9 cellular contexts compared by ENCODE assay signal in the genomic region with DNA sequence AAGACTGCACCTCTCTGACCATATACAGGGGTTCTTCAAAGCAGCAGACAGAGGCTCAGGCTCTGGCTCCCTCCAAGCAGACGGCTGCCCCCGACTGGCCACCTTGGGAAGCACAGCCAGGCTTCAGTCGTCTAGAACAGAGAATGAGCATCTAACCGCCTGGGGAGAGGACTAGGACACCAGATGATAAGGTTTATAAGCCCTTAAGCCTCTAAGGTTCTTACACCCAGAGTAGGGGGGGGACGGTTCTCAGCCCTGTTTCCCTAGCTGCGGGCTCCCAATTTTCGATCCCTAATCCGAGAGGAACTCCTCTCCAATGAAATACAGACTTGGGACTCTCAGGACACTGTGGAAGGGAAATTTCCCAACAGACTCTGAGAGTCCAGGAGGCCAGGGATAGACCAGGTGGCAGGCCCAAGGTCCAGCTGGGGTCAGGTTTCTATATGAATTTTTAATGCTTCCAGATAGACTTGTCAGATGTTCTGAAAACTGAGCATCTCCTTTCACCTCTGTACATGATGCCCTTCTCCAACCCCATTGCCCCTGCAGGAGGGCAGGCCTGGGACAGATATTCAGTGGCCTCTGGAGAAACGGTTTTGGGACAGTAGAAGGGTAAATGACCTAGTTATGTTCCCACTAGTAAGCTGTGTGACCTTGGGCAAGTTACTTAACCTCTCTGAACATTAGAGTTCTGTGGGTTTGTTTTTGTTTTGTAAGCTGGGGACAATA. TPM values are rescaled to one million over a fixed set of nuclear protein-coding genes. Genes with fewer than 3 reads are reported as not detected.
A peak's percentile ranks its signal among the peaks of the same experiment; 100 is the strongest.
DNase-seq lines count a peak whose midpoint lies in the region; ATAC-seq, FAIRE-seq and TF ChIP-seq lines count a peak whose summit lies in the region.
"Had no signal": no experiment of that assay in that cellular context is flagged by ENCODE, and none has a peak within 500 bp of the region (broad histone marks: within the 10 kb centered on the region; RNA-seq: fewer than 3 reads in every experiment).

No MANE protein-coding gene starts in this region.

- intact Hi-C loops in CD4-positive, alpha-beta memory T cell (cut with micrococcal nuclease) = loop anchor here (1.0 kb wide), 1 partner anchor 23 kb away; no protein-coding TSS in a partner anchor
- intact Hi-C loops in GM12878 (cut with micrococcal nuclease; ENCODE audit: unreplicated experiment) = loop anchor here (1.0 kb wide), 1 partner anchor 23 kb away; no protein-coding TSS in a partner anchor

- no peaks in the 10 kb centered on the region for H3K9me3 Mint-ChIP-seq in CD4-positive, alpha-beta memory T cell

- H3K9me3 ChIP-seq in CD4-positive, alpha-beta memory T cell (ENCODE audit: control insufficient read depth in 1 of 2, low read length in 2 of 2) = no peaks in the 10 kb centered on the region
- no peaks in the 10 kb centered on the region for H3K9me3 ChIP-seq in GM12878 (replicated peaks; ENCODE audit: control insufficient read depth, insufficient read depth, low read length)

- CTCF ChIA-PET in CD4-positive, alpha-beta memory T cell (lab: Charles Lee; ENCODE audit: partially characterized antibody) = interaction anchor here (1.1 to 27.6 kb wide), 5 partner anchors 8 to 135 kb away, joined by 5 to 848 read pairs (median 39); a partner anchor contains a TSS
- CTCF ChIA-PET in GM12878 (lab: Yijun Ruan, JAX) = interaction anchor here (0.6 to 9.4 kb wide), 15 partner anchors 8 to 549 kb away, joined by 3 to 321 read pairs (median 5); a partner anchor contains a TSS

- H3K79me2 ChIP-seq in GM12878 (ENCODE audit: control insufficient read depth, insufficient read depth, low read length) = no peaks in the 10 kb centered on the region

- BruUV-seq in GM12878 (replicated peaks; lab: Mats Ljungman, UMichigan) = no TSS peak

- FAIRE-seq in GM12878 (lab: Jason Lieb, UNC) = peak; percentile 41

- H4K20me1 ChIP-seq in GM12878 (ENCODE audit: control insufficient read depth, insufficient read depth) = no peaks in the 10 kb centered on the region

- H3K4me1 Mint-ChIP-seq in CD4-positive, alpha-beta memory T cell = peaks cover 8 to 39% (median 16%) of the 10 kb centered on the region in 4 donors

- H3K4me1 ChIP-seq in CD4-positive, alpha-beta memory T cell (ENCODE audit: insufficient read depth, low read length) = peaks cover 17% of the 10 kb centered on the region
- peaks cover 26% of the 10 kb centered on the region for H3K4me1 ChIP-seq in GM12878 (ENCODE audit: control insufficient read depth, insufficient read depth, low read length)

- no peaks in the 10 kb centered on the region for H3K36me3 ChIP-seq in CD4-positive, alpha-beta memory T cell (ENCODE audit: insufficient read depth, low read length)
- peaks cover 0 to 2% of the 10 kb centered on the region in 2 experiments; a peak in 2 of 4 replicates for H3K36me3 ChIP-seq in GM12878 (ENCODE audit: control insufficient read depth in 2 of 2, insufficient read depth in 2 of 2, low read length in 1 of 2)

- H2AFZ ChIP-seq in GM12878 (ENCODE audit: control insufficient read depth, low read depth, low read length) = no peak overlapping the region

- no peak overlapping the region for H3K4me2 ChIP-seq in GM12878 (ENCODE audit: control insufficient read depth, insufficient read depth)

- H3K27me3 ChIP-seq in CD4-positive, alpha-beta memory T cell (ENCODE audit: insufficient read depth, low read length) = peaks cover 7% of the 10 kb centered on the region
- H3K27me3 ChIP-seq in GM12878 (replicated peaks in 1 of 2; ENCODE audit: control insufficient read depth in 2 of 2, insufficient read depth in 2 of 2, low read length in 1 of 2) = no peaks in the 10 kb centered on the region

- H3K4me3 Mint-ChIP-seq in CD4-positive, alpha-beta memory T cell = peak overlapping the region in 1 of 8 donors; percentile 57

- TF ChIP-seq CTCF in GM12878 (IDR thresholded peaks at IDR 0.05 in 2 of 3, conservative IDR thresholded peaks at IDR 0.05 in 1 of 3; ENCODE audit: control insufficient read depth in 2 of 3, extremely low read depth in 1 of 3, insufficient read depth in 1 of 3, low read depth in 3 of 3, low read length in 3 of 3) = peak; percentile 71 to 91 (median 86)

- H3K4me3 ChIP-seq in CD4-positive, alpha-beta memory T cell (ENCODE audit: low read length in 2 of 2) = no peak overlapping the region
- H3K4me3 ChIP-seq in GM12878 = no peak overlapping the region

- peak overlapping the region in 3 of 7 donors; percentile 46 to 73 (median 54) for H3K27ac Mint-ChIP-seq in CD4-positive, alpha-beta memory T cell

- peak; percentile 33 for ATAC-seq in GM21529 (IDR thresholded peaks at IDR 0.05; ENCODE audit: unreplicated experiment)
- peak; percentile 48 for ATAC-seq in GM12878
- no peak for ATAC-seq in GM21528 (IDR thresholded peaks at IDR 0.05; ENCODE audit: low FRiP score, unreplicated experiment)

- H3K27me3 Mint-ChIP-seq in CD4-positive, alpha-beta memory T cell = peaks cover 6 to 10% of the 10 kb centered on the region in 2 donors

- WGBS in GM12878 (ENCODE audit: insufficient coverage, insufficient replicate concordance, low lambda C conversion rate, missing lambda C conversion rate) = 28% methylated on average over 9 of the region's 9 CpGs

- SMC1A ChIA-PET in GM12878 (lab: Charles Lee; ENCODE audit: uncharacterized antibody, unreplicated experiment) = interaction anchor here (0.7 to 7.9 kb wide), 6 partner anchors 23 to 164 kb away, joined by 3 to 95 read pairs (median 4); no protein-coding TSS in a partner anchor

- H3K36me3 Mint-ChIP-seq in CD4-positive, alpha-beta memory T cell = peaks cover 7 to 14% of the 10 kb centered on the region in 2 donors

- TF ChIP-seq POLR2A in GM12878 (IDR thresholded peaks at IDR 0.05; ENCODE audit: low read depth, low read length) = no peak

- TF ChIP-seq RAD21 in GM12878 (IDR thresholded peaks at IDR 0.05; ENCODE audit: insufficient read depth, low read depth, low read length) = peak; percentile 59

- H3K9ac ChIP-seq in GM12878 (ENCODE audit: control insufficient read depth, insufficient read depth, low read length) = no peak overlapping the region

- in situ Hi-C loops in GM12878 (cut with MboI) = loop anchor here (5.0 to 25.0 kb wide), 2 partner anchors 133 to 643 kb away; no protein-coding TSS in a partner anchor

- POLR2A ChIA-PET in CD4-positive, alpha-beta memory T cell (lab: Charles Lee; ENCODE audit: partially characterized antibody) = interaction anchor here (1.9 kb wide), 1 partner anchor 20 kb away, joined by 5 read pairs; a partner anchor contains a TSS
- POLR2A ChIA-PET in GM12878 (lab: Charles Lee) = interaction anchor here (0.7 kb wide), 1 partner anchor 22 kb away, joined by 3 read pairs; no protein-coding TSS in a partner anchor

- TF ChIP-seq EP300 in GM12878 (IDR thresholded peaks at IDR 0.05; ENCODE audit: borderline replicate concordance in 1 of 2, control insufficient read depth in 1 of 2, low read depth in 2 of 2, low read length in 2 of 2) = no peak

- H3K27ac ChIP-seq in CD4-positive, alpha-beta memory T cell (ENCODE audit: low read depth, low read length) = no peak overlapping the region
- no peak overlapping the region for H3K27ac ChIP-seq in GM12878 (ENCODE audit: control insufficient read depth, insufficient read depth)

- RAD21 ChIA-PET in GM12878 (lab: Charles Lee; ENCODE audit: unreplicated experiment) = interaction anchor here (3.8 to 5.4 kb wide), 2 partner anchors 23 to 135 kb away, joined by 15 to 79 read pairs; no protein-coding TSS in a partner anchor

- peak; percentile 40 to 58 (median 41) for DNase-seq in CD4-positive, alpha-beta memory T cell
- DNase-seq in NCI-H1048 (lab: John Stamatoyannopoulos, UW) (peak; percentile 52), T1000 (lab: John Stamatoyannopoulos, UW) (peak; percentile 12), GM12878 (ENCODE audit: low read depth, low spot score) (no peak), kidney tubule cell (ENCODE audit: low spot score) (peak; percentile 57)
- peak; percentile 46 for DNase-seq in stimulated activated CD8-positive, alpha-beta memory T cell treated with anti-CD3 and anti-CD28 coated beads, Interleukin-12 subunit alpha, Interleukin-12 subunit beta, amount 100 ng/mL, for 1 hour (ENCODE audit: low read depth)

RNA-seq across cellular contexts. Expression of a gene that starts 20.2 kb away (rescaled TPM):
- under 1 TPM in 1 of 2 experiments, not detected in 1; 0.17 TPM for total RNA-seq in CD4-positive, alpha-beta memory T cell
- polyA plus RNA-seq in CD4-positive, alpha-beta memory T cell = under 1 TPM in 1 of 2 donors, not detected in 1; 0.40 TPM
- not detected in 2 replicates for total RNA-seq in GM12878 (2013; cell fraction: nucleolus; rRNA removed)
- total RNA-seq in GM12878 (2014; rRNA removed) (0.33 and 0.34 TPM in 2 replicates), GM12878 (2014; rRNA removed; fragmentation: Illumina TruSeq; extraction: Trizol) (not detected in 2 replicates), GM12878 (2021) (1.0 and 1.1 TPM in 2 replicates)
- polyA plus RNA-seq in GM12878 (2011; ENCODE audit: low read depth) = not detected
- polyA plus RNA-seq in GM12878 (2011; rRNA removed) (not detected in 2 replicates), GM12878 (2014; fragmentation: Illumina TruSeq; extraction: Trizol) (not detected in 2 replicates), GM12878 (2014; fragmentation: Nextera tagmentation; extraction: Ambion mirVana) (under 1 TPM in 1 of 2 experiments, not detected in 1; 0.14 TPM), GM12878 (2014; rRNA removed) (0.58 and 0.88 TPM in 2 replicates), GM12878 (2016; fragmentation: Nextera tagmentation; extraction: Ambion mirVana) (under 1 TPM; 0.48 to 0.55 TPM)
- 0.03 and 0.09 TPM in 2 replicates for polyA plus RNA-seq in GM12878 (2011; cell fraction: cytosol; rRNA removed)
- 0.22 and 0.39 TPM in 2 replicates for polyA plus RNA-seq in GM12878 (2011; cell fraction: nucleus; rRNA removed)
- 0.08 and 0.11 TPM in 2 replicates for polyA plus RNA-seq in GM12878 (2012)
- polyA minus RNA-seq in GM12878 (2011; rRNA and poly(A)+ RNA removed) = not detected in 2 replicates
- polyA minus RNA-seq in GM12878 (2011; cell fraction: cytosol; rRNA and poly(A)+ RNA removed) = not detected in 2 replicates
- polyA minus RNA-seq in GM12878 (2011; cell fraction: nucleus; rRNA and poly(A)+ RNA removed) = 0.36 and 0.38 TPM in 2 replicates
- total RNA-seq: skeletal muscle tissue had no signal

RNA-seq across cellular contexts. Expression of a gene that starts 34.9 kb away (rescaled TPM):
- total RNA-seq in CD4-positive, alpha-beta memory T cell = 10 to 100 TPM; 18.1 to 21.7 TPM
- polyA plus RNA-seq in CD4-positive, alpha-beta memory T cell = 10 to 100 TPM; 14.8 to 19.1 TPM
- total RNA-seq in GM12878 (2013; cell fraction: nucleolus; rRNA removed) = 47.4 and 56.0 TPM in 2 replicates
- 16.9 and 20.3 TPM in 2 replicates for total RNA-seq in GM12878 (2014; rRNA removed)
- total RNA-seq in GM12878 (2014; rRNA removed; fragmentation: Illumina TruSeq; extraction: Trizol) = 7.4 and 8.1 TPM in 2 replicates
- total RNA-seq in GM12878 (2021) = 16.1 and 16.4 TPM in 2 replicates
- polyA plus RNA-seq in GM12878 (2011; ENCODE audit: low read depth) = 8.0 TPM
- 8.4 and 17.8 TPM in 2 replicates for polyA plus RNA-seq in GM12878 (2011; rRNA removed)
- 25.6 and 28.1 TPM in 2 replicates for polyA plus RNA-seq in GM12878 (2011; cell fraction: cytosol; rRNA removed)
- polyA plus RNA-seq in GM12878 (2011; cell fraction: nucleus; rRNA removed) = 48.3 and 51.6 TPM in 2 replicates
- 9.3 and 14.0 TPM in 2 replicates for polyA plus RNA-seq in GM12878 (2012)
- 9.8 and 11.9 TPM in 2 replicates for polyA plus RNA-seq in GM12878 (2014; fragmentation: Illumina TruSeq; extraction: Trizol)
- 1 to 10 TPM; 1.0 to 2.4 TPM for polyA plus RNA-seq in GM12878 (2014; fragmentation: Nextera tagmentation; extraction: Ambion mirVana)
- 15.6 TPM in 2 replicates for polyA plus RNA-seq in GM12878 (2014; rRNA removed)
- 10 to 100 TPM; 12.0 to 13.3 TPM for polyA plus RNA-seq in GM12878 (2016; fragmentation: Nextera tagmentation; extraction: Ambion mirVana)
- polyA minus RNA-seq in GM12878 (2011; rRNA and poly(A)+ RNA removed) = 29.8 and 30.0 TPM in 2 replicates
- 13.1 and 16.8 TPM in 2 replicates for polyA minus RNA-seq in GM12878 (2011; cell fraction: cytosol; rRNA and poly(A)+ RNA removed)
- polyA minus RNA-seq in GM12878 (2011; cell fraction: nucleus; rRNA and poly(A)+ RNA removed) = 16.2 and 27.0 TPM in 2 replicates

RNA-seq across cellular contexts. Expression of a gene that starts 50.0 kb away (rescaled TPM):
- 10 to 100 TPM; 30.4 to 34.6 TPM for total RNA-seq in CD4-positive, alpha-beta memory T cell
- polyA plus RNA-seq in CD4-positive, alpha-beta memory T cell = 10 to 100 TPM; 53.1 to 62.1 TPM
- total RNA-seq in GM12878 (2013; cell fraction: nucleolus; rRNA removed) = 8.4 and 9.4 TPM in 2 replicates
- total RNA-seq in GM12878 (2014; rRNA removed) (178 and 187 TPM in 2 replicates), GM12878 (2014; rRNA removed; fragmentation: Illumina TruSeq; extraction: Trizol) (139 and 148 TPM in 2 replicates), GM12878 (2021) (192 and 195 TPM in 2 replicates)
- 131 TPM for polyA plus RNA-seq in GM12878 (2011; ENCODE audit: low read depth)
- polyA plus RNA-seq in GM12878 (2011; rRNA removed) (161 and 208 TPM in 2 replicates), GM12878 (2014; fragmentation: Illumina TruSeq; extraction: Trizol) (181 and 204 TPM in 2 replicates), GM12878 (2014; fragmentation: Nextera tagmentation; extraction: Ambion mirVana) (100 to 1,000 TPM; 770 to 898 TPM), GM12878 (2014; rRNA removed) (204 and 247 TPM in 2 replicates), GM12878 (2016; fragmentation: Nextera tagmentation; extraction: Ambion mirVana) (100 to 1,000 TPM; 272 to 362 TPM)
- polyA plus RNA-seq in GM12878 (2011; cell fraction: cytosol; rRNA removed) = 261 and 266 TPM in 2 replicates
- polyA plus RNA-seq in GM12878 (2011; cell fraction: nucleus; rRNA removed) = 98.1 and 123 TPM in 2 replicates
- 97.2 and 107 TPM in 2 replicates for polyA plus RNA-seq in GM12878 (2012)
- 66.3 and 94.2 TPM in 2 replicates for polyA minus RNA-seq in GM12878 (2011; rRNA and poly(A)+ RNA removed)
- polyA minus RNA-seq in GM12878 (2011; cell fraction: cytosol; rRNA and poly(A)+ RNA removed) = 13.0 and 17.4 TPM in 2 replicates
- polyA minus RNA-seq in GM12878 (2011; cell fraction: nucleus; rRNA and poly(A)+ RNA removed) = 16.0 and 28.5 TPM in 2 replicates

RNA-seq across cellular contexts. Expression of a gene that starts 53.7 kb away (rescaled TPM):
- 10 to 100 TPM; 15.1 to 15.6 TPM for total RNA-seq in CD4-positive, alpha-beta memory T cell
- polyA plus RNA-seq in CD4-positive, alpha-beta memory T cell = 10 to 100 TPM; 17.7 to 18.5 TPM
- 332 and 410 TPM in 2 replicates for total RNA-seq in GM12878 (2013; cell fraction: nucleolus; rRNA removed)
- total RNA-seq in GM12878 (2014; rRNA removed) (104 and 112 TPM in 2 replicates), GM12878 (2014; rRNA removed; fragmentation: Illumina TruSeq; extraction: Trizol) (79.7 and 80.2 TPM in 2 replicates), GM12878 (2021) (147 and 158 TPM in 2 replicates)
- 77.0 TPM for polyA plus RNA-seq in GM12878 (2011; ENCODE audit: low read depth)
- polyA plus RNA-seq in GM12878 (2011; rRNA removed) (129 and 237 TPM in 2 replicates), GM12878 (2014; fragmentation: Illumina TruSeq; extraction: Trizol) (153 and 168 TPM in 2 replicates), GM12878 (2014; fragmentation: Nextera tagmentation; extraction: Ambion mirVana) (10 to 100 TPM; 37.5 to 79.9 TPM), GM12878 (2014; rRNA removed) (107 and 111 TPM in 2 replicates), GM12878 (2016; fragmentation: Nextera tagmentation; extraction: Ambion mirVana) (100 to 1,000 TPM; 189 to 200 TPM)
- 362 and 451 TPM in 2 replicates for polyA plus RNA-seq in GM12878 (2011; cell fraction: cytosol; rRNA removed)
- polyA plus RNA-seq in GM12878 (2011; cell fraction: nucleus; rRNA removed) = 282 and 405 TPM in 2 replicates
- polyA plus RNA-seq in GM12878 (2012) = 84.4 and 111 TPM in 2 replicates
- polyA minus RNA-seq in GM12878 (2011; rRNA and poly(A)+ RNA removed) = 286 and 303 TPM in 2 replicates
- 73.4 and 78.4 TPM in 2 replicates for polyA minus RNA-seq in GM12878 (2011; cell fraction: cytosol; rRNA and poly(A)+ RNA removed)
- polyA minus RNA-seq in GM12878 (2011; cell fraction: nucleus; rRNA and poly(A)+ RNA removed) = 142 and 145 TPM in 2 replicates

RNA-seq across cellular contexts. Expression of a gene that starts 56.8 kb away (rescaled TPM):
- not detected for total RNA-seq in CD4-positive, alpha-beta memory T cell
- polyA plus RNA-seq in CD4-positive, alpha-beta memory T cell = under 1 TPM in 1 of 2 donors, not detected in 1; 0.55 TPM
- total RNA-seq in GM12878 (2013; cell fraction: nucleolus; rRNA removed) = not detected in 2 replicates
- not detected in 2 replicates for total RNA-seq in GM12878 (2014; rRNA removed)
- not detected in 2 replicates for total RNA-seq in GM12878 (2014; rRNA removed; fragmentation: Illumina TruSeq; extraction: Trizol)
- not detected in 2 replicates for total RNA-seq in GM12878 (2021)
- 0.16 TPM for polyA plus RNA-seq in GM12878 (2011; ENCODE audit: low read depth)
- not detected in 2 replicates for polyA plus RNA-seq in GM12878 (2011; rRNA removed)
- not detected in 2 replicates for polyA plus RNA-seq in GM12878 (2011; cell fraction: cytosol; rRNA removed)
- polyA plus RNA-seq in GM12878 (2011; cell fraction: nucleus; rRNA removed) = not detected in 2 replicates
- 0.26 and 0.29 TPM in 2 replicates for polyA plus RNA-seq in GM12878 (2012)
- not detected in 2 replicates for polyA plus RNA-seq in GM12878 (2014; fragmentation: Illumina TruSeq; extraction: Trizol)
- polyA plus RNA-seq in GM12878 (2014; fragmentation: Nextera tagmentation; extraction: Ambion mirVana) = under 1 TPM in 1 of 2 experiments, not detected in 1; 0.06 TPM
- not detected in 2 replicates for polyA plus RNA-seq in GM12878 (2014; rRNA removed)
- under 1 TPM; 0.10 to 0.17 TPM for polyA plus RNA-seq in GM12878 (2016; fragmentation: Nextera tagmentation; extraction: Ambion mirVana)
- not detected in 2 replicates for polyA minus RNA-seq in GM12878 (2011; rRNA and poly(A)+ RNA removed)
- polyA minus RNA-seq in GM12878 (2011; cell fraction: cytosol; rRNA and poly(A)+ RNA removed) = not detected in 2 replicates
- not detected in 2 replicates for polyA minus RNA-seq in GM12878 (2011; cell fraction: nucleus; rRNA and poly(A)+ RNA removed)
